Comparison of ENCODE assay signal across 26 cellular contexts in the genomic region with DNA sequence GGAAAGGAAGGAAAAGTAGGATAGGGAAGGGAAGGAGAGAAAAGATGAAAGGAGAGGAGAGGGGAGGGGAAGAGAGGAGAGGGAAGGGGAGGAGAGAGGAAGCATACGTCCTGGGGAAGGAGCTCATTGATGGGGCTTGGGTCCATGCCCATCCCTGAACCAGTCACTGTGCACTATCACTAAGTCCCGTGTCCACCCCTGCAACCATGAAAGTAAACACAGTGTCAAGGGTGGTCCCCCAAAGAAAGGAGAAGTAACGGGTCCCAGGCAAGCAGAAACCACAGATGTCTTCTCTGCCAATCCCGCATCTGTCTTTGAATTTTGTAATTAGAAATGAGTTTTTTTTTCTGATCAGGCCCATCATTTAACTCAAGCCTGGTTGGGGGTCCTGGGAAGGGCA. TPM values are rescaled to one million over a fixed set of nuclear protein-coding genes. Genes with fewer than 3 reads are reported as not detected.
DNase-seq lines count a peak whose midpoint lies in the region; ATAC-seq and TF ChIP-seq lines count a peak whose summit lies in the region.
"Had no signal": no experiment of that assay in that cellular context is flagged by ENCODE, and none has a peak within 500 bp of the region (broad histone marks: within the 10 kb centered on the region; RNA-seq: fewer than 3 reads in every experiment).

No MANE protein-coding gene starts in this region.

- H3K27ac Mint-ChIP-seq in WTC11: no peak overlapping the region
- H3K27ac Mint-ChIP-seq in activated CD8-positive, alpha-beta T cell treated with anti-CD3 and anti-CD28 coated beads, Interleukin-2, amount 10 ng/mL, durations not matched to agents 7 days and 5 days: no peak overlapping the region
- H3K27ac Mint-ChIP-seq: GM23338 had no signal

- TF ChIP-seq CTCF in NB4 (IDR thresholded peaks at IDR 0.05; ENCODE audit: low read depth, low read length): no peak
- no peak for TF ChIP-seq CTCF in WTC11 (IDR thresholded peaks at IDR 0.05)

- peak; percentile 12 for ATAC-seq in left ventricle myocardium superior
- ATAC-seq in Right ventricle myocardium superior (ENCODE audit: poor library complexity): no peak
- ATAC-seq in WTC11: no peak
- no peak for ATAC-seq in GM19035 (IDR thresholded peaks at IDR 0.05; ENCODE audit: unreplicated experiment)
- ATAC-seq in activated CD8-positive, alpha-beta T cell treated with anti-CD3 and anti-CD28 coated beads, Interleukin-2, amount 10 ng/mL, durations not matched to agents 7 days and 5 days: no peak
- ATAC-seq: GM23338 had no signal

- intact Hi-C loops in left ventricle myocardium superior (cut with micrococcal nuclease) (no loop called here), Right ventricle myocardium superior (cut with DNase I) (loop anchor here (5.0 kb wide), 1 partner anchor 172 kb away; no protein-coding TSS in a partner anchor)

- no peaks in the 10 kb centered on the region for H3K36me3 Mint-ChIP-seq in WTC11
- no peaks in the 10 kb centered on the region for H3K36me3 Mint-ChIP-seq in activated CD8-positive, alpha-beta T cell treated with anti-CD3 and anti-CD28 coated beads, Interleukin-2, amount 10 ng/mL, durations not matched to agents 7 days and 5 days (ENCODE audit: low read depth)

- DNase-seq in left ventricle myocardium superior (no peak), Right ventricle myocardium superior (no peak), NB4 (ENCODE audit: low read depth) (peak; percentile 68), WTC11 (ENCODE audit: low spot score) (no peak), DMS53 (lab: John Stamatoyannopoulos, UW) (no peak), HK-2 (ENCODE audit: unreplicated experiment) (no peak)
- DNase-seq in activated CD8-positive, alpha-beta T cell treated with anti-CD3 and anti-CD28 coated beads, Interleukin-2, amount 10 ng/mL, durations not matched to agents 7 days and 5 days: no peak
- DNase-seq: 8988T; EL; HCEC 1CT; KG1; NCI-H1048; NCI-H1417 treated with DMSO at 0.1 percent for 48 hours; NCI-H1930; NCI-H2227 treated with DMSO at 0.1 percent for 48 hours; NCI-H510A treated with DMSO at 0.1 percent for 48 hours; NCI-H774; NK-92 treated with Interleukin-12 subunit alpha and Interleukin-12 subunit beta, amount 100 ng/mL, for 24 hours; PC-9; RPMI8226; SIG-M5; SK-N-SH had no signal

- H3K4me3 Mint-ChIP-seq in WTC11: no peak overlapping the region
- H3K4me3 Mint-ChIP-seq in activated CD8-positive, alpha-beta T cell treated with anti-CD3 and anti-CD28 coated beads, Interleukin-2, amount 10 ng/mL, durations not matched to agents 7 days and 5 days: no peak overlapping the region
- H3K4me3 Mint-ChIP-seq: GM23338 had no signal

- POLR2A ChIA-PET in WTC11 (lab: Charles Lee): no interaction called here
- POLR2A ChIA-PET in activated CD8-positive, alpha-beta T cell treated with anti-CD3 and anti-CD28 coated beads, Interleukin-2, amount 10 ng/mL, durations not matched to agents 7 days and 5 days (lab: Charles Lee): interaction anchor here (0.6 kb wide), 1 partner anchor 543 kb away, joined by 4 read pairs; no protein-coding TSS in a partner anchor

- H3K4me3 ChIP-seq in NB4 (ENCODE audit: low read depth, low read length): no peak overlapping the region
- H3K4me3 ChIP-seq: GM23338, PC-9 had no signal

- peaks cover 21% of the 10 kb centered on the region for H3K4me1 Mint-ChIP-seq in WTC11
- H3K4me1 Mint-ChIP-seq in activated CD8-positive, alpha-beta T cell treated with anti-CD3 and anti-CD28 coated beads, Interleukin-2, amount 10 ng/mL, durations not matched to agents 7 days and 5 days (ENCODE audit: low read depth): peaks cover 11% of the 10 kb centered on the region

- CTCF ChIA-PET in WTC11 (lab: Charles Lee): interaction anchor here (1.1 to 2.6 kb wide), 2 partner anchors 13 to 240 kb away, joined by 3 to 9 read pairs; no protein-coding TSS in a partner anchor
- CTCF ChIA-PET in activated CD8-positive, alpha-beta T cell treated with anti-CD3 and anti-CD28 coated beads, Interleukin-2, amount 10 ng/mL, durations not matched to agents 7 days and 5 days (lab: Charles Lee): no interaction called here

- no peak for TF ChIP-seq POLR2A in NB4 (IDR thresholded peaks at IDR 0.05; ENCODE audit: extremely low read depth, insufficient read length)

- H3K9me3 Mint-ChIP-seq in WTC11: no peaks in the 10 kb centered on the region
- no peaks in the 10 kb centered on the region for H3K9me3 Mint-ChIP-seq in activated CD8-positive, alpha-beta T cell treated with anti-CD3 and anti-CD28 coated beads, Interleukin-2, amount 10 ng/mL, durations not matched to agents 7 days and 5 days (ENCODE audit: insufficient read depth)
- H3K9me3 Mint-ChIP-seq: GM23338 had no signal

- peaks cover 8% of the 10 kb centered on the region for H3K27me3 Mint-ChIP-seq in WTC11 (ENCODE audit: low read depth)
- H3K27me3 Mint-ChIP-seq in activated CD8-positive, alpha-beta T cell treated with anti-CD3 and anti-CD28 coated beads, Interleukin-2, amount 10 ng/mL, durations not matched to agents 7 days and 5 days (ENCODE audit: low read depth): peaks cover 5% of the 10 kb centered on the region

TF ChIP-seq in WTC11, 78 proteins besides CTCF, POLR2A, EP300 and RAD21:
- TF ChIP-seq, protein P1, sequence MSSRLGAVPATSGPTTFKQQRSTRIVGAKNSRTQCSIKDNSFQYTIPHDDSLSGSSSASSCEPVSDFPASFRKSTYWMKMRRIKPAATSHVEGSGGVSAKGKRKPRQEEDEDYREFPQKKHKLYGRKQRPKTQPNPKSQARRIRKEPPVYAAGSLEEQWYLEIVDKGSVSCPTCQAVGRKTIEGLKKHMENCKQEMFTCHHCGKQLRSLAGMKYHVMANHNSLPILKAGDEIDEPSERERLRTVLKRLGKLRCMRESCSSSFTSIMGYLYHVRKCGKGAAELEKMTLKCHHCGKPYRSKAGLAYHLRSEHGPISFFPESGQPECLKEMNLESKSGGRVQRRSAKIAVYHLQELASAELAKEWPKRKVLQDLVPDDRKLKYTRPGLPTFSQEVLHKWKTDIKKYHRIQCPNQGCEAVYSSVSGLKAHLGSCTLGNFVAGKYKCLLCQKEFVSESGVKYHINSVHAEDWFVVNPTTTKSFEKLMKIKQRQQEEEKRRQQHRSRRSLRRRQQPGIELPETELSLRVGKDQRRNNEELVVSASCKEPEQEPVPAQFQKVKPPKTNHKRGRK (CRISPR knock-in tag; IDR thresholded peaks at IDR 0.05; ENCODE audit: borderline replicate concordance): 0 out of 2 replicates have a peak, but pooled peaks have one; percentile 50
- TF ChIP-seq SMAD3 (CRISPR knock-in tag; IDR thresholded peaks at IDR 0.05; ENCODE audit: borderline replicate concordance): no peak

RNA-seq across cellular contexts. Expression of a gene that starts 55.2 kb away (rescaled TPM):
- total RNA-seq in left ventricle myocardium superior (2.0 TPM), Right ventricle myocardium superior (2.3 TPM), WTC11 (2021) (5.8 to 12.2 TPM (median 8.3 TPM) in 3 replicates)
- not detected for total RNA-seq in activated CD8-positive, alpha-beta T cell treated with anti-CD3 and anti-CD28 coated beads, Interleukin-2, amount 10 ng/mL, durations not matched to agents 7 days and 5 days
- total RNA-seq: HT-29; PC-9; T-helper 2 cell treated with Interferon-gamma antibody and Interleukin-4, amounts not matched to agents 100 ng/mL and 5 ng/mL, for 36 hours had no signal
